ENCODE assay signal across 8 cellular contexts in the genomic region with DNA sequence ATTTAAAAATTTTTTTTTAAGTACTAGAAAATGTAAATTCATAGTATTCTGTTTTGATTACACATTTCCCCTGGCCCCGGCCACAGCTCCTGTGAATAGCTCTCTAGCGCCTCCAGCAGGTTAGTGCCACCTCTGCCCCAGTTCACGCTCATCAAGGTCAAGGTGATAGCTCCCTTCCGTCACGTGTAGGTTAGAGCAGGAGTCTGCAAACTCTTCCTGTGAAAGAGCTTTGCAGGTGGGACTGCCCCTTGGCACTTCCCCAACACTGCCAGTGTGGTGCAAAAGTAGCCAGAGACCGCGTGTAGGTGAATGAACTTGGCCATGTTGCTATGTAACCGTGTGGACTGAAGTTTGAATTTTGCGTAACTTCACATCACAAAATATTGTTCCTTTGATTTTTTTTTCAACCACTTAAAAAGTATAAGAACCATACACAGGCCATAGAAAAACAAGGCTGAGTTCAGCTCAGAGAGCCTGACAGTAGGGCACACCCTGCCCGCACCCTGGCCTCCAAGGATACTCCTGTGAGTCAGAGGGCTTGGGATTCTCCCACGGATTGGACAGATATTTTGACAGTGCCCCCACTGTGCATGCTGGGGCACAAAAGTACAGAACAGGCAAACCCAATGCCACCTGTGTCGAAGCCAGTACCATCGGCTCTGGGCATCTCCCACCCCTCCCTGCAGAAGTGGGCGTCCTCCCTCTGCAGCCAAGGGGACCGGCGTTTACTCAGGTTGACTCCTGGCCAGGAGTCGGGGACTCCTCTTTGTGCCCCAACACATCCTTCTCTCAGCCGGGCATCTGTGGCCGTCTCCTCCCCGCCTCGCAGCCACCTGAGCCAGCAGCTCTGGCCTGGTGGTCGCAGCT.
DNase-seq lines count a peak whose midpoint lies in the region; ATAC-seq and TF ChIP-seq lines count a peak whose summit lies in the region.

No MANE protein-coding gene starts in this region.

- no peak overlapping the region for H3K9ac ChIP-seq in NT2/D1 (ENCODE audit: insufficient read length, low read depth)

- no peak overlapping the region for H3K4me3 Mint-ChIP-seq in activated T-cell treated with anti-CD3 and anti-CD28 coated beads, Interleukin-2, amount 50 U/mL, for 4 hours
- no peak overlapping the region for H3K4me3 Mint-ChIP-seq in glutamatergic neuron (ENCODE audit: unreplicated experiment)

- H3K9me3 Mint-ChIP-seq in activated T-cell treated with anti-CD3 and anti-CD28 coated beads, Interleukin-2, amount 50 U/mL, for 4 hours = no peaks in the 10 kb centered on the region
- H3K9me3 Mint-ChIP-seq in glutamatergic neuron (ENCODE audit: unreplicated experiment) = no peaks in the 10 kb centered on the region

- ATAC-seq in activated T-cell treated with anti-CD3 and anti-CD28 coated beads, Interleukin-2, amount 50 U/mL, for 4 hours = peak; percentile 79 to 87
- ATAC-seq in GM21528 (IDR thresholded peaks at IDR 0.05; ENCODE audit: low FRiP score, unreplicated experiment) = no peak
- ATAC-seq in HG03342 (IDR thresholded peaks at IDR 0.05; ENCODE audit: unreplicated experiment) = no peak

- DNase-seq in NCI-H2029 (lab: John Stamatoyannopoulos, UW) (peak; percentile 40), NCI-H2029 treated with DMSO at 0.1 percent for 48 hours (lab: John Stamatoyannopoulos, UW) (no peak), NT2/D1 (ENCODE audit: low read depth, low spot score) (peak; percentile 43), glutamatergic neuron (peak; percentile 72)
- peak; percentile 77 for DNase-seq in activated T-cell treated with anti-CD3 and anti-CD28 coated beads, Interleukin-2, amount 50 U/mL, for 4 hours
- peak; percentile 74 for DNase-seq in stimulated activated CD4-positive, alpha-beta T cell treated with anti-CD3 and anti-CD28 coated beads, Interleukin-2, amount 100 ng/mL, for 4 hours (ENCODE audit: low read depth)

- peaks cover 39% of the 10 kb centered on the region for H3K36me3 ChIP-seq in NT2/D1 (ENCODE audit: insufficient read depth, insufficient read length, low read length)

- peaks cover 46% of the 10 kb centered on the region for H3K36me3 Mint-ChIP-seq in activated T-cell treated with anti-CD3 and anti-CD28 coated beads, Interleukin-2, amount 50 U/mL, for 4 hours (ENCODE audit: insufficient read depth)
- H3K36me3 Mint-ChIP-seq in glutamatergic neuron (ENCODE audit: unreplicated experiment) = no peaks in the 10 kb centered on the region

- peak; percentile 77 for TF ChIP-seq CTCF in glutamatergic neuron (IDR thresholded peaks at IDR 0.05; ENCODE audit: partially characterized antibody, unreplicated experiment)

- no peaks in the 10 kb centered on the region for H3K9me3 ChIP-seq in NT2/D1 (ENCODE audit: insufficient read depth, low read length)

- H3K27me3 ChIP-seq in NT2/D1 (ENCODE audit: insufficient read depth, insufficient read length) = no peaks in the 10 kb centered on the region

- no peaks in the 10 kb centered on the region for H3K27me3 Mint-ChIP-seq in activated T-cell treated with anti-CD3 and anti-CD28 coated beads, Interleukin-2, amount 50 U/mL, for 4 hours (ENCODE audit: low read depth)
- H3K27me3 Mint-ChIP-seq in glutamatergic neuron (ENCODE audit: unreplicated experiment) = peaks cover 5% of the 10 kb centered on the region

- H3K4me3 ChIP-seq in NT2/D1 (ENCODE audit: insufficient read length, low read depth) = no peak overlapping the region

- peaks cover 47% of the 10 kb centered on the region for H3K4me1 Mint-ChIP-seq in activated T-cell treated with anti-CD3 and anti-CD28 coated beads, Interleukin-2, amount 50 U/mL, for 4 hours (ENCODE audit: low read depth)
- H3K4me1 Mint-ChIP-seq in glutamatergic neuron (ENCODE audit: low read depth, unreplicated experiment) = peaks cover 9% of the 10 kb centered on the region

- no peak overlapping the region for H3K27ac Mint-ChIP-seq in glutamatergic neuron (ENCODE audit: unreplicated experiment)

- H3K4me1 ChIP-seq in NT2/D1 (ENCODE audit: insufficient read depth, insufficient read length) = peaks cover 6% of the 10 kb centered on the region

Comparison
In these comparisons a context has a peak if more than half of its experiments do, and no peak if none do; other contexts are left out.
1. ATAC-seq: peak in activated T-cell treated with anti-CD3 and anti-CD28 coated beads, Interleukin-2, amount 50 U/mL, for 4 hours (2 of 2); none in GM21528 (single experiment) and HG03342 (single experiment).